ENCODE assay signal across 33 cellular contexts in the genomic region with DNA sequence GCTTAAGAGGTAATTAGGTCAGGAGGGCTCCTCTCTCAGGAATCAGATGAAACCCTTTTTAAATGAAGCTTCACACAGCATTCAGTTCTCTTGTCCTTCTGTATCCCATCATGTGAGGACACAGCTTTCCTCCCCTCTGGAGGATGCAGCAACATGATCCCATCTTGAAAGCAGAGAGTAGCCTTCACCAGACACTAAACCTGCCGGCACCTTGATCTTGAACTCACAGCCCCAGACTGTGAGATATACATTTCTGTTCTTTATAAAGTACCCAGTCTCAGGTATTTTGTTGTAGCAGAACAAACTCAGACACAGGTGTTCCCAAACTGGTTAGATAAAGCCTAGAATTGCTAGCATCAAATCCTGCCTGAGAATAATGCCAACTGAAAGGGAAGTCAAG.
"Had no signal": no experiment of that assay in that cellular context is flagged by ENCODE, and none has a peak within 500 bp of the region (broad histone marks: within the 10 kb centered on the region; RNA-seq: fewer than 3 reads in every experiment).

No MANE protein-coding gene starts in this region.

- ATAC-seq: activated naive CD4-positive, alpha-beta T cell treated with anti-CD3 and anti-CD28 coated beads, Interleukin-2, amount 50 U/mL, for 72 hours; activated naive CD8-positive, alpha-beta T cell treated with anti-CD3 and anti-CD28 coated beads, Interleukin-2, amount 50 U/mL, for 24 hours; activated T-cell treated with anti-CD3 and anti-CD28 coated beads, Interleukin-2, amount 50 U/mL, for 4 hours; activated T-cell treated with anti-CD3 and anti-CD28 coated beads, Interleukin-2, amount 50 U/mL, for 72 hours; activated T-helper 17 cell treated with anti-CD3 and anti-CD28 coated beads, Interleukin-2, amount 50 U/mL, for 72 hours; body of pancreas had no signal

- H3K27me3 ChIP-seq: adrenal gland, ascending aorta, body of pancreas, brain microvascular endothelial cell, breast epithelium, cardiac muscle cell had no signal

- H3K36me3 ChIP-seq: adrenal gland, ascending aorta, brain microvascular endothelial cell, breast epithelium, cardiac muscle cell had no signal

- DNase-seq: activated effector memory CD4-positive, alpha-beta T cell treated with anti-CD3 and anti-CD28 coated beads, Interleukin-2, amount 50 U/mL, for 16 hours; activated effector memory CD4-positive, alpha-beta T cell treated with Interleukin-2 at 50 U/mL for 16 hours; activated gamma-delta T cell; activated gamma-delta T cell treated with Interleukin-2 at 50 U/mL for 16 hours; activated naive CD4-positive, alpha-beta T cell; activated naive CD4-positive, alpha-beta T cell treated with anti-CD3 and anti-CD28 coated beads for 36 hours; activated naive CD4-positive, alpha-beta T cell treated with anti-CD3 and anti-CD28 coated beads, Interleukin-2, amount 10 ng/mL, durations not matched to agents 7 days and 5 days; activated naive CD4-positive, alpha-beta T cell treated with anti-CD3 and anti-CD28 coated beads, Interleukin-2, amount 50 U/mL, for 16 hours; activated naive CD4-positive, alpha-beta T cell treated with Interleukin-2 at 50 U/mL for 16 hours; activated naive CD8-positive, alpha-beta T cell treated with anti-CD3 and anti-CD28 coated beads for 36 hours; activated naive CD8-positive, alpha-beta T cell treated with anti-CD3 and anti-CD28 coated beads, Interleukin-2, amount 10 ng/mL, durations not matched to agents 7 days and 5 days; activated naive CD8-positive, alpha-beta T cell treated with anti-CD3 and anti-CD28 coated beads, Interleukin-2, amount 50 U/mL, for 24 hours; activated T-cell treated with anti-CD3 and anti-CD28 coated beads, Interleukin-2, amount 50 U/mL, for 1 hour; activated T-cell treated with anti-CD3 and anti-CD28 coated beads, Interleukin-2, amount 50 U/mL, for 24 hours; activated T-cell treated with anti-CD3 and anti-CD28 coated beads, Interleukin-2, amount 50 U/mL, for 4 hours; activated T-cell treated with anti-CD3 and anti-CD28 coated beads, Interleukin-2, amount 50 U/mL, for 48 hours; activated T-cell treated with anti-CD3 and anti-CD28 coated beads, Interleukin-2, amount 50 U/mL, for 72 hours; adrenal gland; amniotic stem cell; amygdala; anterior cingulate cortex; body of pancreas; brain microvascular endothelial cell; caudate nucleus; central memory CD4-positive, alpha-beta T cell; cerebellar nuclear complex had no signal

- H3K4me1 ChIP-seq: ascending aorta, body of pancreas, breast epithelium had no signal

- H3K4me3 ChIP-seq: adrenal gland, ascending aorta, body of pancreas, breast epithelium, cardiac muscle cell had no signal

- H3K27ac ChIP-seq: adrenal gland, ascending aorta, body of pancreas, brain microvascular endothelial cell, breast epithelium, cardiac muscle cell had no signal

- H3K9me3 ChIP-seq: adrenal gland, ascending aorta, body of pancreas, breast epithelium had no signal

- FAIRE-seq: astrocyte, bronchial epithelial cell had no signal
